Comparison of ENCODE assay signal across 18 cellular contexts in the genomic region with DNA sequence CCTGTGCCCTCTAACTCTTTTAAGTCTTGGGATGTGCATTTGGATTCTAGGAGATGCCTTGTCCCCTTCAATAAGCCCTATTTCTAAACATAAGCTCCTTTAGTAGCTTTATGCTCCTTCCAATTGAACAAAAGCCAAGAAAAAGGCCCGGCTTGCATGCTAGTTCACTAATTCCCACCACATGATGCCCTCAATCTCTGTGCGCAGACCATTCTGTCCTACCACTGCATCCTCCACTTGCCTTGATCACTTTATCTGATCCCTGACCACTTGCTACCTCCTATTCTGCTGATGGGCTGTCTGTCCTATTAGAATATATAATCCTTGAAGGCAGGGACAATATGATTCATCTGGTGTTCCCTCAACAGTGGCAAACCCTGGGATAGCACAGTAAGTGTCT.
DNase-seq lines count a peak whose midpoint lies in the region; ATAC-seq and TF ChIP-seq lines count a peak whose summit lies in the region.
"Had no signal": no experiment of that assay in that cellular context is flagged by ENCODE, and none has a peak within 500 bp of the region (broad histone marks: within the 10 kb centered on the region; RNA-seq: fewer than 3 reads in every experiment).

No MANE protein-coding gene starts in this region.

- in situ Hi-C loops in GM23248 (cut with MboI) = no loop called here

- no peaks in the 10 kb centered on the region for H3K9me2 ChIP-seq in SK-N-SH
- H3K9me2 ChIP-seq in GM23248 (ENCODE audit: insufficient read depth) = no peaks in the 10 kb centered on the region

- H3K4me1 Mint-ChIP-seq in progenitor cell of endocrine pancreas (ENCODE audit: low read depth) = peaks cover 48% of the 10 kb centered on the region

- H4K20me1 ChIP-seq in SK-N-SH (ENCODE audit: insufficient read depth) (peaks cover 16% of the 10 kb centered on the region; the same call in 1 of the 2 replicates), GM23248 (ENCODE audit: insufficient read depth) (no peaks in the 10 kb centered on the region)

- POLR2A ChIA-PET in SK-N-SH (lab: Yijun Ruan, JAX) = no interaction called here

- H3K9ac ChIP-seq in SK-N-SH (no peak overlapping the region), GM23248 (no peak overlapping the region)

- no peaks in the 10 kb centered on the region for H3K27me3 Mint-ChIP-seq in progenitor cell of endocrine pancreas

- TF ChIP-seq CTCF in SK-N-SH (IDR thresholded peaks at IDR 0.05) (no peak), progenitor cell of endocrine pancreas (IDR thresholded peaks at IDR 0.05; ENCODE audit: unreplicated experiment) (no peak)

- peak; percentile 56 for DNase-seq in D341Med (ENCODE audit: low spot score)
- peak; percentile 39 for DNase-seq in SK-N-SH
- DNase-seq in fibroblast of peridontal ligament (ENCODE audit: extremely low read depth) = peak; percentile 22
- no peak for DNase-seq in progenitor cell of endocrine pancreas (ENCODE audit: low spot score, unreplicated experiment)
- DNase-seq in activated naive CD4-positive, alpha-beta T cell treated with Interleukin-2 at 50 U/mL for 16 hours = no peak
- no peak for DNase-seq in GM23248
- DNase-seq: 8988T, KBM-7, NCI-H1105, NCI-H2081, NCI-H2171 treated with DMSO at 0.1 percent for 48 hours, NCI-H446, NCI-H526 treated with DMSO at 0.1 percent for 48 hours, RPMI8226, SHP77 treated with DMSO at 0.1 percent for 48 hours had no signal

- H3K4me1 ChIP-seq in SK-N-SH (ENCODE audit: control insufficient read depth in 1 of 2, insufficient read depth in 2 of 2, low read depth in 1 of 2, low read length in 1 of 2) = peaks cover 17 to 20% of the 10 kb centered on the region in 2 experiments; a peak in 3 of 4 replicates
- peaks cover 31% of the 10 kb centered on the region for H3K4me1 ChIP-seq in GM23248 (ENCODE audit: insufficient read depth)

- no peak for ATAC-seq in HG03469 (IDR thresholded peaks at IDR 0.05; ENCODE audit: unreplicated experiment)
- ATAC-seq in HG02588 (IDR thresholded peaks at IDR 0.05; ENCODE audit: unreplicated experiment) = no peak

- no peak for TF ChIP-seq EP300 in SK-N-SH (IDR thresholded peaks at IDR 0.05; ENCODE audit: borderline replicate concordance in 1 of 2, low read depth in 1 of 2, low read length in 1 of 2)

- peaks cover 13% of the 10 kb centered on the region for H3K36me3 Mint-ChIP-seq in progenitor cell of endocrine pancreas (ENCODE audit: insufficient read depth)

- H2AFZ ChIP-seq in SK-N-SH (ENCODE audit: low read depth) (no peak overlapping the region), GM23248 (no peak overlapping the region)

- no peak overlapping the region for H3K4me3 Mint-ChIP-seq in progenitor cell of endocrine pancreas (ENCODE audit: low read depth)

- H3K9me3 ChIP-seq in SK-N-SH (no peaks in the 10 kb centered on the region), GM23248 (ENCODE audit: low read depth) (no peaks in the 10 kb centered on the region)
- H3K9me3 ChIP-seq: HAP-1 had no signal

- no peaks in the 10 kb centered on the region for H3K9me3 Mint-ChIP-seq in progenitor cell of endocrine pancreas (ENCODE audit: low read depth)

- no peaks in the 10 kb centered on the region for H3K36me3 ChIP-seq in SK-N-SH (replicated peaks in 1 of 2; ENCODE audit: control insufficient read depth in 1 of 2, insufficient read depth in 2 of 2, low read length in 1 of 2)
- no peaks in the 10 kb centered on the region for H3K36me3 ChIP-seq in GM23248 (ENCODE audit: low read depth)
- H3K36me3 ChIP-seq: HAP-1 had no signal

- H3K27me3 ChIP-seq in SK-N-SH (ENCODE audit: insufficient read depth) (no peaks in the 10 kb centered on the region), GM23248 (replicated peaks; ENCODE audit: insufficient read depth) (no peaks in the 10 kb centered on the region)

- no peaks in the 10 kb centered on the region for H3F3A ChIP-seq in SK-N-SH (replicated peaks; ENCODE audit: insufficient read depth)
- H3F3A ChIP-seq in GM23248 (ENCODE audit: insufficient read depth) = peaks cover 20% of the 10 kb centered on the region; the same call in 1 of the 2 replicates

- peaks cover 69% of the 10 kb centered on the region for H3K79me2 ChIP-seq in SK-N-SH (ENCODE audit: insufficient read depth)
- H3K79me2 ChIP-seq in GM23248 (ENCODE audit: insufficient read depth) = peaks cover 77% of the 10 kb centered on the region

- no peak for TF ChIP-seq RAD21 in SK-N-SH (IDR thresholded peaks at IDR 0.05; ENCODE audit: low read length)

- H3K27ac Mint-ChIP-seq in progenitor cell of endocrine pancreas = peak overlapping the region; percentile 76

- H3K4me2 ChIP-seq in SK-N-SH (no peak overlapping the region), GM23248 (ENCODE audit: unreplicated experiment) (no peak overlapping the region)

- H3K27ac ChIP-seq in SK-N-SH (ENCODE audit: low read depth in 2 of 2, low read length in 1 of 2) = peak overlapping the region in 1 of 2 experiments; percentile 3; a peak in 1 of 4 replicates
- H3K27ac ChIP-seq in GM23248 = no peak overlapping the region

- WGBS in SK-N-SH (ENCODE audit: low lambda C conversion rate) = 83% methylated on average over 2 of the region's 2 CpGs
- 55 to 63% methylated on average over 2 of the region's 2 CpGs for WGBS in GM23248 (ENCODE audit: low coverage in 1 of 2, low lambda C conversion rate in 2 of 2, missing lambda C conversion rate in 2 of 2), 2 experiments

- H3K4me3 ChIP-seq in SK-N-SH (ENCODE audit: low read depth in 2 of 2, low read length in 1 of 2) = no peak overlapping the region
- no peak overlapping the region for H3K4me3 ChIP-seq in GM23248
- H3K4me3 ChIP-seq: HAP-1 had no signal

- CTCF ChIA-PET in SK-N-SH (lab: Yijun Ruan, JAX) = interaction anchor here (1.2 kb wide), 2 partner anchors 11 to 73 kb away, joined by 3 read pairs; no protein-coding TSS in a partner anchor

TF ChIP-seq in SK-N-SH, 30 proteins besides CTCF, POLR2A, EP300 and RAD21 (continues in another document):
- TF ChIP-seq MXI1 (IDR thresholded peaks at IDR 0.05; ENCODE audit: low read depth, low read length) (no peak), FOSL2 (IDR thresholded peaks at IDR 0.05; ENCODE audit: borderline replicate concordance, low read depth) (no peak), GABPA (IDR thresholded peaks at IDR 0.05; ENCODE audit: low read depth) (no peak), GATA2 (CRISPR knock-in tag; IDR thresholded peaks at IDR 0.05) (no peak), RCOR1 (IDR thresholded peaks at IDR 0.05; ENCODE audit: low read length) (no peak), EZH2phosphoT487 (IDR thresholded peaks at IDR 0.05; ENCODE audit: borderline replicate concordance, low read depth) (no peak), NRF1 (IDR thresholded peaks at IDR 0.05; ENCODE audit: low read depth, low read length) (no peak), RXRA (IDR thresholded peaks at IDR 0.05; ENCODE audit: borderline replicate concordance, low read depth) (no peak), ELF1 (IDR thresholded peaks at IDR 0.05) (no peak), SIN3A (IDR thresholded peaks at IDR 0.05; ENCODE audit: borderline replicate concordance, low read depth, low read length) (no peak), YY1 (IDR thresholded peaks at IDR 0.05; ENCODE audit: low read depth) (no peak), NFIC (IDR thresholded peaks at IDR 0.05; ENCODE audit: borderline replicate concordance) (no peak)
- TF ChIP-seq, protein P1, sequence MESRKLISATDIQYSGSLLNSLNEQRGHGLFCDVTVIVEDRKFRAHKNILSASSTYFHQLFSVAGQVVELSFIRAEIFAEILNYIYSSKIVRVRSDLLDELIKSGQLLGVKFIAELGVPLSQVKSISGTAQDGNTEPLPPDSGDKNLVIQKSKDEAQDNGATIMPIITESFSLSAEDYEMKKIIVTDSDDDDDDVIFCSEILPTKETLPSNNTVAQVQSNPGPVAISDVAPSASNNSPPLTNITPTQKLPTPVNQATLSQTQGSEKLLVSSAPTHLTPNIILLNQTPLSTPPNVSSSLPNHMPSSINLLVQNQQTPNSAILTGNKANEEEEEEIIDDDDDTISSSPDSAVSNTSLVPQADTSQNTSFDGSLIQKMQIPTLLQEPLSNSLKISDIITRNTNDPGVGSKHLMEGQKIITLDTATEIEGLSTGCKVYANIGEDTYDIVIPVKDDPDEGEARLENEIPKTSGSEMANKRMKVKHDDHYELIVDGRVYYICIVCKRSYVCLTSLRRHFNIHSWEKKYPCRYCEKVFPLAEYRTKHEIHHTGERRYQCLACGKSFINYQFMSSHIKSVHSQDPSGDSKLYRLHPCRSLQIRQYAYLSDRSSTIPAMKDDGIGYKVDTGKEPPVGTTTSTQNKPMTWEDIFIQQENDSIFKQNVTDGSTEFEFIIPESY (IDR thresholded peaks at IDR 0.05; ENCODE audit: borderline replicate concordance, low read depth) = no peak
- TF ChIP-seq, protein P2, sequence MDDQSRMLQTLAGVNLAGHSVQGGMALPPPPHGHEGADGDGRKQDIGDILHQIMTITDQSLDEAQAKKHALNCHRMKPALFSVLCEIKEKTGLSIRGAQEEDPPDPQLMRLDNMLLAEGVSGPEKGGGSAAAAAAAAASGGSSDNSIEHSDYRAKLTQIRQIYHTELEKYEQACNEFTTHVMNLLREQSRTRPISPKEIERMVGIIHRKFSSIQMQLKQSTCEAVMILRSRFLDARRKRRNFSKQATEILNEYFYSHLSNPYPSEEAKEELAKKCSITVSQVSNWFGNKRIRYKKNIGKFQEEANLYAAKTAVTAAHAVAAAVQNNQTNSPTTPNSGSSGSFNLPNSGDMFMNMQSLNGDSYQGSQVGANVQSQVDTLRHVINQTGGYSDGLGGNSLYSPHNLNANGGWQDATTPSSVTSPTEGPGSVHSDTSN (IDR thresholded peaks at IDR 0.05) = no peak
- TF ChIP-seq, protein P3, sequence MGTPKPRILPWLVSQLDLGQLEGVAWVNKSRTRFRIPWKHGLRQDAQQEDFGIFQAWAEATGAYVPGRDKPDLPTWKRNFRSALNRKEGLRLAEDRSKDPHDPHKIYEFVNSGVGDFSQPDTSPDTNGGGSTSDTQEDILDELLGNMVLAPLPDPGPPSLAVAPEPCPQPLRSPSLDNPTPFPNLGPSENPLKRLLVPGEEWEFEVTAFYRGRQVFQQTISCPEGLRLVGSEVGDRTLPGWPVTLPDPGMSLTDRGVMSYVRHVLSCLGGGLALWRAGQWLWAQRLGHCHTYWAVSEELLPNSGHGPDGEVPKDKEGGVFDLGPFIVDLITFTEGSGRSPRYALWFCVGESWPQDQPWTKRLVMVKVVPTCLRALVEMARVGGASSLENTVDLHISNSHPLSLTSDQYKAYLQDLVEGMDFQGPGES (IDR thresholded peaks at IDR 0.05; ENCODE audit: low read depth, low read length) = no peak
- TF ChIP-seq, protein P4, sequence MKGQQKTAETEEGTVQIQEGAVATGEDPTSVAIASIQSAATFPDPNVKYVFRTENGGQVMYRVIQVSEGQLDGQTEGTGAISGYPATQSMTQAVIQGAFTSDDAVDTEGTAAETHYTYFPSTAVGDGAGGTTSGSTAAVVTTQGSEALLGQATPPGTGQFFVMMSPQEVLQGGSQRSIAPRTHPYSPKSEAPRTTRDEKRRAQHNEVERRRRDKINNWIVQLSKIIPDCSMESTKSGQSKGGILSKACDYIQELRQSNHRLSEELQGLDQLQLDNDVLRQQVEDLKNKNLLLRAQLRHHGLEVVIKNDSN (IDR thresholded peaks at IDR 0.05; ENCODE audit: borderline replicate concordance, low read depth) = no peak

Comparison
In these comparisons a context has a peak if more than half of its experiments do, and no peak if none do; other contexts are left out.
1. DNase-seq: peak in D341Med (single experiment), SK-N-SH (single experiment) and fibroblast of peridontal ligament (single experiment); none in progenitor cell of endocrine pancreas (single experiment), activated naive CD4-positive, alpha-beta T cell treated with Interleukin-2 at 50 U/mL for 16 hours (single experiment) and GM23248 (single experiment).